ENCODE assay signal across 2 cellular contexts in the genomic region with DNA sequence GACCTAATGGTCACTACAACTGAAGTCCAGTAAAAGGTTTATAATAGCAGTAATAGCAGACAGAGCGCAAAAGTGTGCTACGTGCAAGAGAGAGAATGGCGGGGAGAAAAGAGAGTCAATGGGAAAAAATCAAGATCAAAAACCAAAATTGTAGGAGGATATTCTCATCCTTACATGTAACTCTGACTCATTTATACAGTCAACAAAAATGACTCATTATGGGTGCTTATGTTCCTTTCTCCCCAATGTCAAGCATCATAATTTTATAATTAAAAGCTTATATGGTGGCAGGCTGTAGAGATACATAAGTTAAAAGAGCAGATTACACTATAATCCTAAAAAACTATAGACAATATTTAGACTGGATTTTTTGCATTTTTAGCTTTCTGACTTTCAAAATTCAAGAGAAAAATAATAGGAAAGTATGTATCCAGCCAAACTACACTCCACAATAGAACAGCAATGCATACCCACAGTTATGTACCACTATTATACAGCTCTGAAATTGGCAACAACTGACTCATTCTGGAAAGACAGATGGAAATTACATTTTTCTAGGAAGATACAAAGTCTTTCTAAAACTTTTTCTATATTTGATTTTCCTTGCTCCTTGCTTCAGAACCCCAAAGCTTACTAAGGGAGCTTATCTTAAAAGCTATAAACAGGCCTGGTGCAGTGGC.
TF ChIP-seq lines count a peak whose summit lies in the region.

No MANE protein-coding gene starts in this region.

TF ChIP-seq in SK-N-SH treated with all-trans-retinoic acid at 6 μM for 48 hours, 23 proteins besides CTCF, POLR2A, EP300 and RAD21 (continued from another document):
- TF ChIP-seq, protein P1, sequence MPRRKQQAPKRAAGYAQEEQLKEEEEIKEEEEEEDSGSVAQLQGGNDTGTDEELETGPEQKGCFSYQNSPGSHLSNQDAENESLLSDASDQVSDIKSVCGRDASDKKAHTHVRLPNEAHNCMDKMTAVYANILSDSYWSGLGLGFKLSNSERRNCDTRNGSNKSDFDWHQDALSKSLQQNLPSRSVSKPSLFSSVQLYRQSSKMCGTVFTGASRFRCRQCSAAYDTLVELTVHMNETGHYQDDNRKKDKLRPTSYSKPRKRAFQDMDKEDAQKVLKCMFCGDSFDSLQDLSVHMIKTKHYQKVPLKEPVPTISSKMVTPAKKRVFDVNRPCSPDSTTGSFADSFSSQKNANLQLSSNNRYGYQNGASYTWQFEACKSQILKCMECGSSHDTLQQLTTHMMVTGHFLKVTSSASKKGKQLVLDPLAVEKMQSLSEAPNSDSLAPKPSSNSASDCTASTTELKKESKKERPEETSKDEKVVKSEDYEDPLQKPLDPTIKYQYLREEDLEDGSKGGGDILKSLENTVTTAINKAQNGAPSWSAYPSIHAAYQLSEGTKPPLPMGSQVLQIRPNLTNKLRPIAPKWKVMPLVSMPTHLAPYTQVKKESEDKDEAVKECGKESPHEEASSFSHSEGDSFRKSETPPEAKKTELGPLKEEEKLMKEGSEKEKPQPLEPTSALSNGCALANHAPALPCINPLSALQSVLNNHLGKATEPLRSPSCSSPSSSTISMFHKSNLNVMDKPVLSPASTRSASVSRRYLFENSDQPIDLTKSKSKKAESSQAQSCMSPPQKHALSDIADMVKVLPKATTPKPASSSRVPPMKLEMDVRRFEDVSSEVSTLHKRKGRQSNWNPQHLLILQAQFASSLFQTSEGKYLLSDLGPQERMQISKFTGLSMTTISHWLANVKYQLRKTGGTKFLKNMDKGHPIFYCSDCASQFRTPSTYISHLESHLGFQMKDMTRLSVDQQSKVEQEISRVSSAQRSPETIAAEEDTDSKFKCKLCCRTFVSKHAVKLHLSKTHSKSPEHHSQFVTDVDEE (CRISPR knock-in tag; IDR thresholded peaks at IDR 0.05), result no peak
- TF ChIP-seq PPARA (CRISPR knock-in tag; IDR thresholded peaks at IDR 0.05; ENCODE audit: borderline replicate concordance), result no peak
- TF ChIP-seq, protein P2, sequence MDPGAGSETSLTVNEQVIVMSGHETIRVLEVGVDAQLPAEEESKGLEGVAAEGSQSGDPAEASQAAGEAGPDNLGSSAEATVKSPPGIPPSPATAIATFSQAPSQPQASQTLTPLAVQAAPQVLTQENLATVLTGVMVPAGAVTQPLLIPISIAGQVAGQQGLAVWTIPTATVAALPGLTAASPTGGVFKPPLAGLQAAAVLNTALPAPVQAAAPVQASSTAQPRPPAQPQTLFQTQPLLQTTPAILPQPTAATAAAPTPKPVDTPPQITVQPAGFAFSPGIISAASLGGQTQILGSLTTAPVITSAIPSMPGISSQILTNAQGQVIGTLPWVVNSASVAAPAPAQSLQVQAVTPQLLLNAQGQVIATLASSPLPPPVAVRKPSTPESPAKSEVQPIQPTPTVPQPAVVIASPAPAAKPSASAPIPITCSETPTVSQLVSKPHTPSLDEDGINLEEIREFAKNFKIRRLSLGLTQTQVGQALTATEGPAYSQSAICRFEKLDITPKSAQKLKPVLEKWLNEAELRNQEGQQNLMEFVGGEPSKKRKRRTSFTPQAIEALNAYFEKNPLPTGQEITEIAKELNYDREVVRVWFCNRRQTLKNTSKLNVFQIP (CRISPR knock-in tag; IDR thresholded peaks at IDR 0.05; ENCODE audit: borderline replicate concordance, low read depth), result no peak
- TF ChIP-seq ZNF565 (CRISPR knock-in tag; conservative IDR thresholded peaks at IDR 0.05; ENCODE audit: low read depth), result no peak
- no peak for TF ChIP-seq ZFP3 (CRISPR knock-in tag; IDR thresholded peaks at IDR 0.05)
- TF ChIP-seq, protein P3, sequence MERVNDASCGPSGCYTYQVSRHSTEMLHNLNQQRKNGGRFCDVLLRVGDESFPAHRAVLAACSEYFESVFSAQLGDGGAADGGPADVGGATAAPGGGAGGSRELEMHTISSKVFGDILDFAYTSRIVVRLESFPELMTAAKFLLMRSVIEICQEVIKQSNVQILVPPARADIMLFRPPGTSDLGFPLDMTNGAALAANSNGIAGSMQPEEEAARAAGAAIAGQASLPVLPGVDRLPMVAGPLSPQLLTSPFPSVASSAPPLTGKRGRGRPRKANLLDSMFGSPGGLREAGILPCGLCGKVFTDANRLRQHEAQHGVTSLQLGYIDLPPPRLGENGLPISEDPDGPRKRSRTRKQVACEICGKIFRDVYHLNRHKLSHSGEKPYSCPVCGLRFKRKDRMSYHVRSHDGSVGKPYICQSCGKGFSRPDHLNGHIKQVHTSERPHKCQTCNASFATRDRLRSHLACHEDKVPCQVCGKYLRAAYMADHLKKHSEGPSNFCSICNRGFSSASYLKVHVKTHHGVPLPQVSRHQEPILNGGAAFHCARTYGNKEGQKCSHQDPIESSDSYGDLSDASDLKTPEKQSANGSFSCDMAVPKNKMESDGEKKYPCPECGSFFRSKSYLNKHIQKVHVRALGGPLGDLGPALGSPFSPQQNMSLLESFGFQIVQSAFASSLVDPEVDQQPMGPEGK (CRISPR knock-in tag; IDR thresholded peaks at IDR 0.05; ENCODE audit: borderline replicate concordance), result no peak
- TF ChIP-seq, protein P4, sequence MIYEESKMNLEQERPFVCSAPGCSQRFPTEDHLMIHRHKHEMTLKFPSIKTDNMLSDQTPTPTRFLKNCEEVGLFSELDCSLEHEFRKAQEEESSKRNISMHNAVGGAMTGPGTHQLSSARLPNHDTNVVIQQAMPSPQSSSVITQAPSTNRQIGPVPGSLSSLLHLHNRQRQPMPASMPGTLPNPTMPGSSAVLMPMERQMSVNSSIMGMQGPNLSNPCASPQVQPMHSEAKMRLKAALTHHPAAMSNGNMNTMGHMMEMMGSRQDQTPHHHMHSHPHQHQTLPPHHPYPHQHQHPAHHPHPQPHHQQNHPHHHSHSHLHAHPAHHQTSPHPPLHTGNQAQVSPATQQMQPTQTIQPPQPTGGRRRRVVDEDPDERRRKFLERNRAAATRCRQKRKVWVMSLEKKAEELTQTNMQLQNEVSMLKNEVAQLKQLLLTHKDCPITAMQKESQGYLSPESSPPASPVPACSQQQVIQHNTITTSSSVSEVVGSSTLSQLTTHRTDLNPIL (CRISPR knock-in tag; IDR thresholded peaks at IDR 0.05; ENCODE audit: low read depth), result no peak

TF ChIP-seq in WTC11, 78 proteins besides CTCF, POLR2A, EP300 and RAD21 (continued from another document):
- TF ChIP-seq, protein P5, sequence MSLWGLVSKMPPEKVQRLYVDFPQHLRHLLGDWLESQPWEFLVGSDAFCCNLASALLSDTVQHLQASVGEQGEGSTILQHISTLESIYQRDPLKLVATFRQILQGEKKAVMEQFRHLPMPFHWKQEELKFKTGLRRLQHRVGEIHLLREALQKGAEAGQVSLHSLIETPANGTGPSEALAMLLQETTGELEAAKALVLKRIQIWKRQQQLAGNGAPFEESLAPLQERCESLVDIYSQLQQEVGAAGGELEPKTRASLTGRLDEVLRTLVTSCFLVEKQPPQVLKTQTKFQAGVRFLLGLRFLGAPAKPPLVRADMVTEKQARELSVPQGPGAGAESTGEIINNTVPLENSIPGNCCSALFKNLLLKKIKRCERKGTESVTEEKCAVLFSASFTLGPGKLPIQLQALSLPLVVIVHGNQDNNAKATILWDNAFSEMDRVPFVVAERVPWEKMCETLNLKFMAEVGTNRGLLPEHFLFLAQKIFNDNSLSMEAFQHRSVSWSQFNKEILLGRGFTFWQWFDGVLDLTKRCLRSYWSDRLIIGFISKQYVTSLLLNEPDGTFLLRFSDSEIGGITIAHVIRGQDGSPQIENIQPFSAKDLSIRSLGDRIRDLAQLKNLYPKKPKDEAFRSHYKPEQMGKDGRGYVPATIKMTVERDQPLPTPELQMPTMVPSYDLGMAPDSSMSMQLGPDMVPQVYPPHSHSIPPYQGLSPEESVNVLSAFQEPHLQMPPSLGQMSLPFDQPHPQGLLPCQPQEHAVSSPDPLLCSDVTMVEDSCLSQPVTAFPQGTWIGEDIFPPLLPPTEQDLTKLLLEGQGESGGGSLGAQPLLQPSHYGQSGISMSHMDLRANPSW (CRISPR knock-in tag; conservative IDR thresholded peaks at IDR 0.05; ENCODE audit: low read depth), result no peak
- TF ChIP-seq, protein P6, sequence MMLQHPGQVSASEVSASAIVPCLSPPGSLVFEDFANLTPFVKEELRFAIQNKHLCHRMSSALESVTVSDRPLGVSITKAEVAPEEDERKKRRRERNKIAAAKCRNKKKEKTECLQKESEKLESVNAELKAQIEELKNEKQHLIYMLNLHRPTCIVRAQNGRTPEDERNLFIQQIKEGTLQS (CRISPR knock-in tag; conservative IDR thresholded peaks at IDR 0.05), result no peak
- TF ChIP-seq, protein P7, sequence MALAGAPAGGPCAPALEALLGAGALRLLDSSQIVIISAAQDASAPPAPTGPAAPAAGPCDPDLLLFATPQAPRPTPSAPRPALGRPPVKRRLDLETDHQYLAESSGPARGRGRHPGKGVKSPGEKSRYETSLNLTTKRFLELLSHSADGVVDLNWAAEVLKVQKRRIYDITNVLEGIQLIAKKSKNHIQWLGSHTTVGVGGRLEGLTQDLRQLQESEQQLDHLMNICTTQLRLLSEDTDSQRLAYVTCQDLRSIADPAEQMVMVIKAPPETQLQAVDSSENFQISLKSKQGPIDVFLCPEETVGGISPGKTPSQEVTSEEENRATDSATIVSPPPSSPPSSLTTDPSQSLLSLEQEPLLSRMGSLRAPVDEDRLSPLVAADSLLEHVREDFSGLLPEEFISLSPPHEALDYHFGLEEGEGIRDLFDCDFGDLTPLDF (CRISPR knock-in tag; IDR thresholded peaks at IDR 0.05), result no peak
- no peak for TF ChIP-seq JUN (CRISPR knock-in tag; IDR thresholded peaks at IDR 0.05)
- no peak for TF ChIP-seq SOX15 (CRISPR knock-in tag; IDR thresholded peaks at IDR 0.05)
- TF ChIP-seq HMGA2 (CRISPR knock-in tag; IDR thresholded peaks at IDR 0.05), result no peak
- TF ChIP-seq SP1 (CRISPR knock-in tag; conservative IDR thresholded peaks at IDR 0.05), result no peak
TF ChIP-seq in WTC11: peak in this region for 0.
